Comparison of ENCODE assay signal across 30 cellular contexts in the genomic region with DNA sequence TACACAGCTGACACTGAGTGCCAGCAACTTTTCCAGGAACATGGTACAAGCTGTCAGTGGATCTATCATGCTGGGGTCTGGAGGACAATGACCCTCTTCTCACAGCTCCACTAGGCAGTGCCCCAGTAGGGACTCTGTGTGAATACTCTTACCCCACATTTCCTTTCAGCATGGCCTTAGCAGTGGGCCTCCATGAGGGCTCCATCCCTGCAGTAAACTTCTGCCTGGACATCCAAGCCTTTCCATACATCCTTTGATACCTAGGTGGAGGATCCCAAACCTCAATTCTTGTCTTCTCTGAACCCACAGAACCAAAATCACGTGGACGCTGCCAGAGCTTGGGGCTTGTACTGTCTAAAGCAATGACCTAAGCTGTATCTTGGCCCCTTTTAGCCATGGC.
"Had no signal": no experiment of that assay in that cellular context is flagged by ENCODE, and none has a peak within 500 bp of the region (broad histone marks: within the 10 kb centered on the region; RNA-seq: fewer than 3 reads in every experiment).

No MANE protein-coding gene starts in this region.

- DNase-seq: activated CD4-positive, alpha-beta T cell treated with anti-CD3 and anti-CD28 coated beads for 36 hours; activated CD4-positive, alpha-beta T cell treated with anti-CD3 and anti-CD28 coated beads, Interleukin-2, amount 10 ng/mL, durations not matched to agents 7 days and 5 days; activated CD4-positive, alpha-beta T cell treated with anti-CD3 and anti-CD28 coated beads, Interleukin-2, amount 50 U/mL, for 48 hours; activated CD8-positive, alpha-beta memory T cell treated with anti-CD3 and anti-CD28 coated beads, Interleukin-2, amount 50 U/mL, for 4 hours; activated gamma-delta T cell treated with Interleukin-2 at 50 U/mL for 16 hours; activated naive CD4-positive, alpha-beta T cell treated with anti-CD3 and anti-CD28 coated beads for 36 hours; activated T-cell treated with anti-CD3 and anti-CD28 coated beads for 4 hours; activated T-cell treated with anti-CD3 and anti-CD28 coated beads, Interleukin-2, amount 50 U/mL, for 4 hours; adrenal gland; body of pancreas; Kasumi-1; KG1; MG63; NCI-H1048; NCI-H1105 treated with DMSO at 0.1 percent for 48 hours; NCI-H1436; NCI-H1694; NCI-H1930; NCI-H2081 treated with DMSO at 0.1 percent for 48 hours; NCI-H2171 treated with DMSO at 0.1 percent for 48 hours; NCI-H226; NCI-H446 treated with DMSO at 0.1 percent for 48 hours; NCI-H524; SHP77; SJCRH30; T1000 had no signal

- H3K27ac Mint-ChIP-seq: activated CD4-positive, alpha-beta T cell treated with anti-CD3 and anti-CD28 coated beads for 36 hours; activated CD4-positive, alpha-beta T cell treated with anti-CD3 and anti-CD28 coated beads, Interleukin-2, amount 10 ng/mL, durations not matched to agents 7 days and 5 days; activated naive CD4-positive, alpha-beta T cell treated with anti-CD3 and anti-CD28 coated beads for 36 hours; activated naive CD4-positive, alpha-beta T cell treated with anti-CD3 and anti-CD28 coated beads, Interleukin-2, amount 50 U/mL, for 72 hours; activated T-helper 1 cell treated with anti-CD3 and anti-CD28 coated beads, Interleukin-12 subunit alpha, Interleukin-12 subunit beta, Interleukin-2, Interleukin-4 antibody, amounts not matched to agents 30 ng/mL and 10 ng/mL and 1 ng/mL, durations not matched to agents 14 hours and 24 hours and 36 hours had no signal

- ATAC-seq: activated CD4-positive, alpha-beta T cell treated with anti-CD3 and anti-CD28 coated beads for 36 hours; activated naive CD4-positive, alpha-beta T cell treated with anti-CD3 and anti-CD28 coated beads, Interleukin-2, amount 50 U/mL, for 72 hours; activated T-cell treated with anti-CD3 and anti-CD28 coated beads, Interleukin-2, amount 50 U/mL, for 4 hours; body of pancreas had no signal

- H3K4me1 Mint-ChIP-seq: activated CD4-positive, alpha-beta T cell treated with anti-CD3 and anti-CD28 coated beads for 36 hours; activated CD4-positive, alpha-beta T cell treated with anti-CD3 and anti-CD28 coated beads, Interleukin-2, amount 10 ng/mL, durations not matched to agents 7 days and 5 days had no signal

- H3K9me3 ChIP-seq: adrenal gland, MG63, SJCRH30 had no signal

- H3K4me3 Mint-ChIP-seq: activated CD4-positive, alpha-beta T cell treated with anti-CD3 and anti-CD28 coated beads for 36 hours; activated CD4-positive, alpha-beta T cell treated with anti-CD3 and anti-CD28 coated beads, Interleukin-2, amount 10 ng/mL, durations not matched to agents 7 days and 5 days; activated naive CD4-positive, alpha-beta T cell treated with anti-CD3 and anti-CD28 coated beads for 36 hours; activated T-cell treated with anti-CD3 and anti-CD28 coated beads, Interleukin-2, amount 50 U/mL, for 4 hours; activated T-helper 1 cell treated with anti-CD3 and anti-CD28 coated beads, Interleukin-12 subunit alpha, Interleukin-12 subunit beta, Interleukin-2, Interleukin-4 antibody, amounts not matched to agents 30 ng/mL and 10 ng/mL and 1 ng/mL, durations not matched to agents 14 hours and 24 hours and 36 hours had no signal

- H3K27me3 Mint-ChIP-seq: activated CD4-positive, alpha-beta T cell treated with anti-CD3 and anti-CD28 coated beads for 36 hours; activated CD4-positive, alpha-beta T cell treated with anti-CD3 and anti-CD28 coated beads, Interleukin-2, amount 10 ng/mL, durations not matched to agents 7 days and 5 days had no signal

- H3K4me3 ChIP-seq: adrenal gland, body of pancreas, breast epithelium, MG63, SJCRH30, SK-N-MC had no signal
